Comparison of ENCODE assay signal across 8 cellular contexts in genomic region chr16:55944377-55944802, GRCh38.
A peak's percentile ranks its signal among the peaks of the same experiment; 100 is the strongest.
DNase-seq lines count a peak whose midpoint lies in the region; ATAC-seq and TF ChIP-seq lines count a peak whose summit lies in the region.

No MANE protein-coding gene starts in this region.

- intact Hi-C loops in colonic mucosa (cut with DNase I), result loop anchor here (5.0 kb wide), 1 partner anchor 373 kb away; no protein-coding TSS in a partner anchor

- no peak overlapping the region for H3K27ac ChIP-seq in colonic mucosa

- H3K9ac ChIP-seq in colonic mucosa (ENCODE audit: low read depth in 2 of 2, low read length in 2 of 2), result no peak overlapping the region

- DNase-seq in SIG-M5 treated with dmso at 0.1 percent for 504 hours (lab: John Stamatoyannopoulos, UW; ENCODE audit: unreplicated experiment) (peak; percentile 8), SIG-M5 (lab: John Stamatoyannopoulos, UW) (no peak), NCI-H146 (lab: John Stamatoyannopoulos, UW) (peak; percentile 8), colonic mucosa (peak; percentile 54), left lobe of liver (ENCODE audit: low spot score) (peak; percentile 71)
- peak; percentile 31 to 53 for DNase-seq in activated CD4-positive, alpha-beta T cell treated with anti-CD3 and anti-CD28 coated beads for 4 hours
- peak; percentile 54 to 55 for DNase-seq in stimulated activated CD4-positive, alpha-beta T cell treated with anti-CD3 and anti-CD28 coated beads, Interleukin-2, amount 100 ng/mL, for 48 hours

- no peaks in the 10 kb centered on the region for H3K27me3 ChIP-seq in colonic mucosa

- TF ChIP-seq CTCF in colonic mucosa (IDR thresholded peaks at IDR 0.05), result peak; percentile 92

- H3K4me3 ChIP-seq in colonic mucosa, result no peak overlapping the region

- peak; percentile 98 for ATAC-seq in left lobe of liver
- ATAC-seq in HG03460 (IDR thresholded peaks at IDR 0.05; ENCODE audit: unreplicated experiment), result no peak

- no peaks in the 10 kb centered on the region for H3K4me1 ChIP-seq in colonic mucosa

- no peaks in the 10 kb centered on the region for H3K9me3 ChIP-seq in colonic mucosa

- H3K36me3 ChIP-seq in colonic mucosa, result no peaks in the 10 kb centered on the region
